In genomic region chr2:1645761-1646476, GRCh38 we compare ENCODE assay signal across 1 cellular context.
TF ChIP-seq lines count a peak whose summit lies in the region.

No MANE protein-coding gene starts in this region.

TF ChIP-seq in GM23338, 12 proteins besides CTCF, POLR2A, EP300 and RAD21 (continued from another document):
- TF ChIP-seq REST (IDR thresholded peaks at IDR 0.05; ENCODE audit: unreplicated experiment) (no peak), ZNF462 (CRISPR knock-in tag; IDR thresholded peaks at IDR 0.05) (no peak), ZNF331 (CRISPR knock-in tag; IDR thresholded peaks at IDR 0.05; ENCODE audit: low read depth) (no peak), CREB1 (CRISPR knock-in tag; IDR thresholded peaks at IDR 0.05; ENCODE audit: low read depth) (no peak), ETS1 (IDR thresholded peaks at IDR 0.05) (no peak), ZNF114 (CRISPR knock-in tag; IDR thresholded peaks at IDR 0.05) (no peak), EZH2 (IDR thresholded peaks at IDR 0.05; ENCODE audit: low read depth, unreplicated experiment) (no peak)
TF ChIP-seq in GM23338: peak in this region for 0.
